In genomic region chr1:939511-940107, GRCh38 we compare ENCODE assay signal across 10 cellular contexts. TPM values are rescaled to one million over a fixed set of nuclear protein-coding genes. Genes with fewer than 3 reads are reported as not detected.
DNase-seq lines count a peak whose midpoint lies in the region; ATAC-seq, FAIRE-seq and TF ChIP-seq lines count a peak whose summit lies in the region.
"Had no signal": no experiment of that assay in that cellular context is flagged by ENCODE, and none has a peak within 500 bp of the region (broad histone marks: within the 10 kb centered on the region; RNA-seq: fewer than 3 reads in every experiment).

No MANE protein-coding gene starts in this region.

- WGBS in GM23248 (ENCODE audit: low coverage in 1 of 2, low lambda C conversion rate in 2 of 2, missing lambda C conversion rate in 2 of 2), 2 experiments, result 45 to 48% methylated on average over 12 to 16 of the region's 21 CpGs

- no peaks in the 10 kb centered on the region for H3K27me3 ChIP-seq in GM23248 (replicated peaks; ENCODE audit: insufficient read depth)
- no peaks in the 10 kb centered on the region for H3K27me3 ChIP-seq in parathyroid adenoma (ENCODE audit: control insufficient read depth, insufficient read depth, low read length)

- DNase-seq in GM23248 (peak; percentile 30), WTC11 (ENCODE audit: low spot score) (no peak), dermis blood vessel endothelial cell (no peak), GM12892 (ENCODE audit: insufficient read length) (no peak)
- no peak for DNase-seq in activated CD4-positive, alpha-beta T cell treated with anti-CD3 and anti-CD28 coated beads for 48 hours
- DNase-seq: activated CD8-positive, alpha-beta memory T cell treated with anti-CD3 and anti-CD28 coated beads, Interleukin-2, amount 10 ng/mL, durations not matched to agents 7 days and 5 days; Kasumi-1; stimulated activated naive B cell treated with anti-CD40 and anti-IgM and Interleukin-4, amounts not matched to agents 10 μg/mL and 1 μg/mL and 100 μg/mL, for 72 hours had no signal

- H3K36me3 ChIP-seq in GM23248 (ENCODE audit: low read depth), result no peaks in the 10 kb centered on the region
- no peaks in the 10 kb centered on the region for H3K36me3 ChIP-seq in parathyroid adenoma (ENCODE audit: control insufficient read depth, insufficient read depth, low read length)

- no peaks in the 10 kb centered on the region for H3K79me2 ChIP-seq in GM23248 (ENCODE audit: insufficient read depth)
- H3K79me2 ChIP-seq in parathyroid adenoma, result no peaks in the 10 kb centered on the region

- TF ChIP-seq CTCF in WTC11 (IDR thresholded peaks at IDR 0.05) (no peak), parathyroid adenoma (IDR thresholded peaks at IDR 0.05) (no peak)

- POLR2A ChIA-PET in WTC11 (lab: Charles Lee), result interaction anchor here (1.1 kb wide), 1 partner anchor 34 kb away, joined by 3 read pairs; no protein-coding TSS in a partner anchor

- H3K27ac Mint-ChIP-seq in WTC11, result no peak overlapping the region
- H3K27ac Mint-ChIP-seq: activated CD8-positive, alpha-beta memory T cell treated with anti-CD3 and anti-CD28 coated beads, Interleukin-2, amount 10 ng/mL, durations not matched to agents 7 days and 5 days; stimulated activated naive B cell treated with anti-CD40 and anti-IgM and Interleukin-4, amounts not matched to agents 10 μg/mL and 1 μg/mL and 100 μg/mL, for 72 hours had no signal

- H3K4me3 ChIP-seq in GM23248 (no peak overlapping the region), parathyroid adenoma (ENCODE audit: low read depth, low read length) (no peak overlapping the region)

- no peaks in the 10 kb centered on the region for H3K36me3 Mint-ChIP-seq in WTC11
- H3K36me3 Mint-ChIP-seq: activated CD8-positive, alpha-beta memory T cell treated with anti-CD3 and anti-CD28 coated beads, Interleukin-2, amount 10 ng/mL, durations not matched to agents 7 days and 5 days had no signal

- H3K27ac ChIP-seq in GM23248 (peak overlapping the region; percentile 73), parathyroid adenoma (no peak overlapping the region)

- ATAC-seq in WTC11, result no peak
- ATAC-seq: activated CD8-positive, alpha-beta memory T cell treated with anti-CD3 and anti-CD28 coated beads, Interleukin-2, amount 10 ng/mL, durations not matched to agents 7 days and 5 days had no signal

- H3K9me3 ChIP-seq in GM23248 (ENCODE audit: low read depth), result no peaks in the 10 kb centered on the region
- no peaks in the 10 kb centered on the region for H3K9me3 ChIP-seq in parathyroid adenoma (ENCODE audit: control insufficient read depth, low read length)

- peaks cover 72% of the 10 kb centered on the region for H3K27me3 Mint-ChIP-seq in WTC11 (ENCODE audit: low read depth)

- H3K9me2 ChIP-seq in GM23248 (ENCODE audit: insufficient read depth), result no peaks in the 10 kb centered on the region

- peaks cover 25% of the 10 kb centered on the region; the same call in 1 of the 2 replicates for H3K4me1 ChIP-seq in GM23248 (ENCODE audit: insufficient read depth)
- peaks cover 2% of the 10 kb centered on the region for H3K4me1 ChIP-seq in parathyroid adenoma

- peaks cover 15% of the 10 kb centered on the region for H3K4me1 Mint-ChIP-seq in WTC11

- H3K4me2 ChIP-seq in GM23248 (ENCODE audit: unreplicated experiment), result no peak overlapping the region
- H3K4me2 ChIP-seq in parathyroid adenoma (ENCODE audit: low read length), result peak overlapping the region; percentile 61

- CTCF ChIA-PET in WTC11 (lab: Charles Lee), result interaction anchor here (0.6 to 4.9 kb wide), 12 partner anchors 12 to 339 kb away, joined by 3 to 40 read pairs (median 4); partner anchors contain the start of gene AGRN

- H3K9ac ChIP-seq in GM23248, result no peak overlapping the region; the same call in 1 of the 2 replicates
- H3K9ac ChIP-seq in parathyroid adenoma, result no peak overlapping the region

- H2AFZ ChIP-seq in GM23248, result no peak overlapping the region
- H2AFZ ChIP-seq in parathyroid adenoma, result no peak overlapping the region

- no peaks in the 10 kb centered on the region for H3K9me3 Mint-ChIP-seq in WTC11
- H3K9me3 Mint-ChIP-seq: stimulated activated naive B cell treated with anti-CD40 and anti-IgM and Interleukin-4, amounts not matched to agents 10 μg/mL and 1 μg/mL and 100 μg/mL, for 72 hours had no signal

- no peak for FAIRE-seq in GM12892 (lab: Jason Lieb, UNC)

- TF ChIP-seq POLR2A in GM12892 (IDR thresholded peaks at IDR 0.05; ENCODE audit: low read depth, low read length), result no peak

- peak overlapping the region; percentile 33 for H3K4me3 Mint-ChIP-seq in WTC11
- H3K4me3 Mint-ChIP-seq: activated CD8-positive, alpha-beta memory T cell treated with anti-CD3 and anti-CD28 coated beads, Interleukin-2, amount 10 ng/mL, durations not matched to agents 7 days and 5 days had no signal

- H4K20me1 ChIP-seq in GM23248 (ENCODE audit: insufficient read depth), result no peaks in the 10 kb centered on the region

- peaks cover 12% of the 10 kb centered on the region; the same call in 1 of the 2 replicates for H3F3A ChIP-seq in GM23248 (ENCODE audit: insufficient read depth)

- in situ Hi-C loops in GM23248 (cut with MboI), result no loop called here

TF ChIP-seq in WTC11, 78 proteins besides CTCF, POLR2A, EP300 and RAD21:
- TF ChIP-seq TP53 (CRISPR knock-in tag; IDR thresholded peaks at IDR 0.05), result no peak

RNA-seq across cellular contexts. Expression of gene SAMD11, which starts 15.9 kb away (rescaled TPM):
- total RNA-seq in GM23248 (2014; rRNA removed; shearing (Covaris generic)), result 40.9 and 68.3 TPM in 2 replicates
- polyA plus RNA-seq in GM23248 (2016; fragmentation: Nextera tagmentation; extraction: Ambion mirVana), result 8.0 and 8.2 TPM in 2 replicates
- total RNA-seq in WTC11 (2021) (1.7 to 2.7 TPM (median 2.3 TPM) in 3 replicates), dermis blood vessel endothelial cell (0.19 and 0.68 TPM in 2 replicates)
- not detected for polyA plus RNA-seq in GM12892 (2012; ENCODE audit: missing spikeins)

RNA-seq across cellular contexts. Expression of gene NOC2L, which starts 19.4 kb away (rescaled TPM):
- 66.4 and 67.3 TPM in 2 replicates for total RNA-seq in GM23248 (2014; rRNA removed; shearing (Covaris generic))
- polyA plus RNA-seq in GM23248 (2016; fragmentation: Nextera tagmentation; extraction: Ambion mirVana), result 64.0 and 65.0 TPM in 2 replicates
- total RNA-seq in WTC11 (2021) (149 to 182 TPM (median 150 TPM) in 3 replicates), dermis blood vessel endothelial cell (70.5 and 98.0 TPM in 2 replicates)
- polyA plus RNA-seq in GM12892 (2012; ENCODE audit: missing spikeins), result 37.8 TPM

RNA-seq across cellular contexts. Expression of gene KLHL17, which starts 20.8 kb away (rescaled TPM):
- 19.2 and 23.3 TPM in 2 replicates for total RNA-seq in GM23248 (2014; rRNA removed; shearing (Covaris generic))
- 4.7 and 5.5 TPM in 2 replicates for polyA plus RNA-seq in GM23248 (2016; fragmentation: Nextera tagmentation; extraction: Ambion mirVana)
- total RNA-seq in WTC11 (2021) (46.2 to 66.9 TPM (median 47.2 TPM) in 3 replicates), dermis blood vessel endothelial cell (5.4 and 8.0 TPM in 2 replicates)
- 8.9 TPM for polyA plus RNA-seq in GM12892 (2012; ENCODE audit: missing spikeins)

RNA-seq across cellular contexts. Expression of gene PLEKHN1, which starts 26.7 kb away (rescaled TPM):
- total RNA-seq in GM23248 (2014; rRNA removed; shearing (Covaris generic)), result 1.4 and 2.1 TPM in 2 replicates
- polyA plus RNA-seq in GM23248 (2016; fragmentation: Nextera tagmentation; extraction: Ambion mirVana), result 1.7 and 2.5 TPM in 2 replicates
- total RNA-seq in WTC11 (2021), result 2.9 to 3.4 TPM (median 3.0 TPM) in 3 replicates
- total RNA-seq in dermis blood vessel endothelial cell, result 0.17 and 0.37 TPM in 2 replicates
- 0.11 TPM for polyA plus RNA-seq in GM12892 (2012; ENCODE audit: missing spikeins)

RNA-seq across cellular contexts. Expression of gene PERM1, which starts 42.3 kb away (rescaled TPM):
- not detected in 2 replicates for total RNA-seq in GM23248 (2014; rRNA removed; shearing (Covaris generic))
- 0.45 and 0.61 TPM in 2 replicates for polyA plus RNA-seq in GM23248 (2016; fragmentation: Nextera tagmentation; extraction: Ambion mirVana)
- total RNA-seq in WTC11 (2021) (not detected in 3 replicates), dermis blood vessel endothelial cell (not detected in 2 replicates)
- polyA plus RNA-seq in GM12892 (2012; ENCODE audit: missing spikeins), result not detected
- total RNA-seq: activated CD8-positive, alpha-beta memory T cell treated with anti-CD3 and anti-CD28 coated beads, Interleukin-2, amount 10 ng/mL, durations not matched to agents 7 days and 5 days; Calu3 had no signal

Comparison
In these comparisons a context has a peak if more than half of its experiments do, and no peak if none do; other contexts are left out.
1. RNA of gene SAMD11, which starts 15.9 kb away (total RNA-seq): 40.9 to 68.3 TPM in GM23248; 1.7 to 2.7 TPM in WTC11 and 0.19 to 0.68 TPM in dermis blood vessel endothelial cell; every median in the first group is over 10 times any median in the second.